1 cellular context compared by ENCODE assay signal in the genomic region with DNA sequence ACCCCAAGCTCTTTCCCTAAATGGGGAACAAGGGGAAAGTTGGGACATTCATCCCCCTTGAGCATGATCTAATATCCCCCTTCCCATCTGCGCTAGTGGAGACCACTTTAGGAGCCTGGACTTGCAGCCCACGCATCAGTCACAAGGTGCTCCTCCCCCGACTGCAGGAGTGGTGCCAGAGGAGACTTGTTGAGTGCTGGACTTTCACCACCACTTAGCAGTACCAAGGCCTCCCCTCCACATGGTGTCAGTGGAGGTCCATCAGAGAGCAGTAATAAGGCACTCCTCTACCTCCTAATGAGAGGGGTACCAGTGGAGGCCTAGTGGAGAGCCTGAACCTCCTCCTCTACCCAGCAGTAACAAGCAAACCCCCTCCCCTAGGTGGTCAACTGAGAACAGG.
TF ChIP-seq lines count a peak whose summit lies in the region.

No MANE protein-coding gene starts in this region.

TF ChIP-seq in WTC11, 78 proteins besides CTCF, POLR2A, EP300 and RAD21 (continued from another document):
- TF ChIP-seq, protein P1, sequence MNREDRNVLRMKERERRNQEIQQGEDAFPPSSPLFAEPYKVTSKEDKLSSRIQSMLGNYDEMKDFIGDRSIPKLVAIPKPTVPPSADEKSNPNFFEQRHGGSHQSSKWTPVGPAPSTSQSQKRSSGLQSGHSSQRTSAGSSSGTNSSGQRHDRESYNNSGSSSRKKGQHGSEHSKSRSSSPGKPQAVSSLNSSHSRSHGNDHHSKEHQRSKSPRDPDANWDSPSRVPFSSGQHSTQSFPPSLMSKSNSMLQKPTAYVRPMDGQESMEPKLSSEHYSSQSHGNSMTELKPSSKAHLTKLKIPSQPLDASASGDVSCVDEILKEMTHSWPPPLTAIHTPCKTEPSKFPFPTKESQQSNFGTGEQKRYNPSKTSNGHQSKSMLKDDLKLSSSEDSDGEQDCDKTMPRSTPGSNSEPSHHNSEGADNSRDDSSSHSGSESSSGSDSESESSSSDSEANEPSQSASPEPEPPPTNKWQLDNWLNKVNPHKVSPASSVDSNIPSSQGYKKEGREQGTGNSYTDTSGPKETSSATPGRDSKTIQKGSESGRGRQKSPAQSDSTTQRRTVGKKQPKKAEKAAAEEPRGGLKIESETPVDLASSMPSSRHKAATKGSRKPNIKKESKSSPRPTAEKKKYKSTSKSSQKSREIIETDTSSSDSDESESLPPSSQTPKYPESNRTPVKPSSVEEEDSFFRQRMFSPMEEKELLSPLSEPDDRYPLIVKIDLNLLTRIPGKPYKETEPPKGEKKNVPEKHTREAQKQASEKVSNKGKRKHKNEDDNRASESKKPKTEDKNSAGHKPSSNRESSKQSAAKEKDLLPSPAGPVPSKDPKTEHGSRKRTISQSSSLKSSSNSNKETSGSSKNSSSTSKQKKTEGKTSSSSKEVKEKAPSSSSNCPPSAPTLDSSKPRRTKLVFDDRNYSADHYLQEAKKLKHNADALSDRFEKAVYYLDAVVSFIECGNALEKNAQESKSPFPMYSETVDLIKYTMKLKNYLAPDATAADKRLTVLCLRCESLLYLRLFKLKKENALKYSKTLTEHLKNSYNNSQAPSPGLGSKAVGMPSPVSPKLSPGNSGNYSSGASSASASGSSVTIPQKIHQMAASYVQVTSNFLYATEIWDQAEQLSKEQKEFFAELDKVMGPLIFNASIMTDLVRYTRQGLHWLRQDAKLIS (CRISPR knock-in tag; IDR thresholded peaks at IDR 0.05; ENCODE audit: borderline replicate concordance) = no peak
- TF ChIP-seq FOXJ3 (CRISPR knock-in tag; IDR thresholded peaks at IDR 0.05; ENCODE audit: borderline replicate concordance) (no peak), CREB1 (CRISPR knock-in tag; IDR thresholded peaks at IDR 0.05) (no peak), ZNF512 (CRISPR knock-in tag; IDR thresholded peaks at IDR 0.05; ENCODE audit: borderline replicate concordance) (no peak)
